ENCODE assay signal across 1 cellular context in genomic region chr7:131654249-131654558, GRCh38.
TF ChIP-seq lines count a peak whose summit lies in the region.

No MANE protein-coding gene starts in this region.

TF ChIP-seq in SK-N-SH, 30 proteins besides CTCF, POLR2A, EP300 and RAD21 (continued from another document):
- TF ChIP-seq POLR2AphosphoS5 (IDR thresholded peaks at IDR 0.05; ENCODE audit: low read depth, low read length) = no peak
- TF ChIP-seq FOSL2 (IDR thresholded peaks at IDR 0.05; ENCODE audit: borderline replicate concordance, low read depth) = no peak
- no peak for TF ChIP-seq EZH2phosphoT487 (IDR thresholded peaks at IDR 0.05; ENCODE audit: borderline replicate concordance, low read depth)
- TF ChIP-seq RXRA (IDR thresholded peaks at IDR 0.05; ENCODE audit: borderline replicate concordance, low read depth) = no peak
